In the genomic region with DNA sequence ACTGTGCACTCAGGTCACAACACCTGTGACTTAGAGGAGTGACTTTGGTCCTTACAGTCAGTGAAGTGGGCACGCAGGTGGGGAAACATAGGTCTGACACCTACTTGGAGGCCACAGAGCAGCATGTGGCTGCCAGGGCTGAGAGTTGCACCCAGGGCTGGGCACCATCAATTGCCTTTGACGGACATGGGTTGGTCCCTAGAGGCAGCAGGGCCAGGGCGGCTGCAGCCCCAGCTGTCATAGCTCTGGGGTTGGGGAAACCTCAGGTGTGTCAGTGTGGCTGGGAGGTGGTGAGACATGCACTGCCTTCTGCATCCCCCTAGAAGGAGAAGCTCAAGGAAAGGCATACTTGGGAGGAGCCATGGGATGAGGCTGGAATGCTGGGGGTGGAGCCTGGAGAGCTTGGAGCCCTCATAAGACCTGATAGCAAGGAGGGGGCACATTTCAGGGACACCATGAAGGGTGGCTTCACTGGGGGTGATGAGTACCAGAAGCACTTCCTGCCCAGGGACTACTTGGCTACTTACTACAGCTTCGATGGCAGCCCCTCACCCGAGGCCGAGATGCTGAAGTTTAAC, we compare ENCODE assay signal across 13 cellular contexts. TPM values are rescaled to one million over a fixed set of nuclear protein-coding genes. Genes with fewer than 3 reads are reported as not detected.
A peak's percentile ranks its signal among the peaks of the same experiment; 100 is the strongest.
DNase-seq lines count a peak whose midpoint lies in the region; ATAC-seq and TF ChIP-seq lines count a peak whose summit lies in the region.
"Had no signal": no experiment of that assay in that cellular context is flagged by ENCODE, and none has a peak within 500 bp of the region (broad histone marks: within the 10 kb centered on the region; RNA-seq: fewer than 3 reads in every experiment).

A gene (plus strand): TSS at position 440 of the 578 bp plus-strand sequence. CDS start 16 bp downstream, at position 456.

- no peaks in the 10 kb centered on the region for H3K36me3 Mint-ChIP-seq in brain
- no peaks in the 10 kb centered on the region for H3K36me3 Mint-ChIP-seq in activated T-helper 1 cell treated with anti-CD3 and anti-CD28 coated beads, Interleukin-12 subunit alpha, Interleukin-12 subunit beta, Interleukin-2, Interleukin-4 antibody, amounts not matched to agents 30 ng/mL and 10 ng/mL and 1 ng/mL, durations not matched to agents 14 hours and 24 hours and 36 hours (ENCODE audit: low read depth)
- H3K36me3 Mint-ChIP-seq: activated naive CD4-positive, alpha-beta T cell treated with anti-CD3 and anti-CD28 coated beads, Interleukin-2, amount 10 ng/mL, durations not matched to agents 7 days and 5 days had no signal

- no peaks in the 10 kb centered on the region for H4K20me1 ChIP-seq in osteoblast (ENCODE audit: insufficient read depth, low read length)

- H3K9me3 Mint-ChIP-seq in brain: peaks cover 0 to 9% (median 6%) of the 10 kb centered on the region in 5 experiments
- no peaks in the 10 kb centered on the region for H3K9me3 Mint-ChIP-seq in activated T-helper 1 cell treated with anti-CD3 and anti-CD28 coated beads, Interleukin-12 subunit alpha, Interleukin-12 subunit beta, Interleukin-2, Interleukin-4 antibody, amounts not matched to agents 30 ng/mL and 10 ng/mL and 1 ng/mL, durations not matched to agents 14 hours and 24 hours and 36 hours
- H3K9me3 Mint-ChIP-seq: activated naive CD4-positive, alpha-beta T cell treated with anti-CD3 and anti-CD28 coated beads, Interleukin-2, amount 10 ng/mL, durations not matched to agents 7 days and 5 days had no signal

- peak within 1 kb of the TSS; percentile 73 for H2AFZ ChIP-seq in osteoblast (ENCODE audit: low read length)

- no peaks in the 10 kb centered on the region for H3K36me3 ChIP-seq in osteoblast (ENCODE audit: insufficient read depth, low read length)

- peaks cover 30% of the 10 kb centered on the region for H3K4me1 Mint-ChIP-seq in brain
- no peaks in the 10 kb centered on the region for H3K4me1 Mint-ChIP-seq in activated T-helper 1 cell treated with anti-CD3 and anti-CD28 coated beads, Interleukin-12 subunit alpha, Interleukin-12 subunit beta, Interleukin-2, Interleukin-4 antibody, amounts not matched to agents 30 ng/mL and 10 ng/mL and 1 ng/mL, durations not matched to agents 14 hours and 24 hours and 36 hours (ENCODE audit: low read depth)
- H3K4me1 Mint-ChIP-seq: activated naive CD4-positive, alpha-beta T cell treated with anti-CD3 and anti-CD28 coated beads, Interleukin-2, amount 10 ng/mL, durations not matched to agents 7 days and 5 days had no signal

- H3K4me2 ChIP-seq in osteoblast (ENCODE audit: insufficient read depth, low read length): peak within 1 kb of the TSS; percentile 55

- no peaks in the 10 kb centered on the region for H3K27me3 ChIP-seq in osteoblast (ENCODE audit: insufficient read depth, low read length)

- H3K27me3 Mint-ChIP-seq in brain: peaks cover 14% of the 10 kb centered on the region
- H3K27me3 Mint-ChIP-seq in activated T-helper 1 cell treated with anti-CD3 and anti-CD28 coated beads, Interleukin-12 subunit alpha, Interleukin-12 subunit beta, Interleukin-2, Interleukin-4 antibody, amounts not matched to agents 30 ng/mL and 10 ng/mL and 1 ng/mL, durations not matched to agents 14 hours and 24 hours and 36 hours (ENCODE audit: insufficient read depth): no peaks in the 10 kb centered on the region

- peak within 1 kb of the TSS; percentile 52 for H3K27ac ChIP-seq in osteoblast (ENCODE audit: low read depth, low read length)
- H3K27ac ChIP-seq: SK-N-MC had no signal

- H3K27ac Mint-ChIP-seq in brain: peak within 1 kb of the TSS in 3 of 5 experiments; percentile 10 to 87 (median 63)
- no peak within 1 kb of the TSS for H3K27ac Mint-ChIP-seq in activated T-helper 1 cell treated with anti-CD3 and anti-CD28 coated beads, Interleukin-12 subunit alpha, Interleukin-12 subunit beta, Interleukin-2, Interleukin-4 antibody, amounts not matched to agents 30 ng/mL and 10 ng/mL and 1 ng/mL, durations not matched to agents 14 hours and 24 hours and 36 hours
- H3K27ac Mint-ChIP-seq: activated naive CD4-positive, alpha-beta T cell treated with anti-CD3 and anti-CD28 coated beads, Interleukin-2, amount 10 ng/mL, durations not matched to agents 7 days and 5 days had no signal

- TF ChIP-seq CTCF in brain (conservative IDR thresholded peaks at IDR 0.05) (no peak), osteoblast (IDR thresholded peaks at IDR 0.05; ENCODE audit: extremely low read depth, low read depth, low read length) (no peak)

- intact Hi-C loops in left cardiac atrium (cut with DNase I): no loop called here
- intact Hi-C loops in activated T-helper 1 cell treated with anti-CD3 and anti-CD28 coated beads, Interleukin-12 subunit alpha, Interleukin-12 subunit beta, Interleukin-2, Interleukin-4 antibody, amounts not matched to agents 30 ng/mL and 10 ng/mL and 1 ng/mL, durations not matched to agents 14 hours and 24 hours and 36 hours (cut with micrococcal nuclease): no loop called here

- H3K9me3 ChIP-seq in osteoblast (ENCODE audit: low read depth, low read length): no peaks in the 10 kb centered on the region
- H3K9me3 ChIP-seq: Caco-2 had no signal

- ATAC-seq in left cardiac atrium (peak; percentile 24 to 48), SK-N-SH treated with all-trans-retinoic acid at 6 μM for 48 hours (no peak)

- H3K4me1 ChIP-seq in osteoblast (ENCODE audit: insufficient read depth, low read length): peaks cover 17% of the 10 kb centered on the region

- peak; percentile 57 for DNase-seq in left cardiac atrium
- no peak for DNase-seq in osteoblast (ENCODE audit: insufficient read length, low spot score, missing footprints)
- no peak for DNase-seq in ureter (ENCODE audit: low spot score)
- no peak for DNase-seq in SKM-1 treated with dmso at 0.1 percent for 144 hours (lab: John Stamatoyannopoulos, UW; ENCODE audit: unreplicated experiment)
- DNase-seq in NCI-H1417 (lab: John Stamatoyannopoulos, UW): no peak
- no peak for DNase-seq in activated T-helper 1 cell treated with anti-CD3 and anti-CD28 coated beads, Interleukin-12 subunit alpha, Interleukin-12 subunit beta, Interleukin-2, Interleukin-4 antibody, amounts not matched to agents 30 ng/mL and 10 ng/mL and 1 ng/mL, durations not matched to agents 14 hours and 24 hours and 36 hours (ENCODE audit: low spot score)
- DNase-seq: activated CD4-positive, alpha-beta T cell treated with anti-CD3 and anti-CD28 coated beads for 1 hour; activated naive CD4-positive, alpha-beta T cell treated with anti-CD3 and anti-CD28 coated beads, Interleukin-2, amount 10 ng/mL, durations not matched to agents 7 days and 5 days; Caco-2; effector CD4-positive, alpha-beta T cell had no signal

- H3K79me2 ChIP-seq in osteoblast (ENCODE audit: insufficient read depth, low read length): no peaks in the 10 kb centered on the region

- peak within 1 kb of the TSS in 2 of 5 experiments; percentile 15 to 55 for H3K4me3 Mint-ChIP-seq in brain
- H3K4me3 Mint-ChIP-seq in activated T-helper 1 cell treated with anti-CD3 and anti-CD28 coated beads, Interleukin-12 subunit alpha, Interleukin-12 subunit beta, Interleukin-2, Interleukin-4 antibody, amounts not matched to agents 30 ng/mL and 10 ng/mL and 1 ng/mL, durations not matched to agents 14 hours and 24 hours and 36 hours: no peak within 1 kb of the TSS
- H3K4me3 Mint-ChIP-seq: activated naive CD4-positive, alpha-beta T cell treated with anti-CD3 and anti-CD28 coated beads, Interleukin-2, amount 10 ng/mL, durations not matched to agents 7 days and 5 days had no signal

- no peak within 1 kb of the TSS for H3K4me3 ChIP-seq in osteoblast (ENCODE audit: insufficient read depth, low read length)
- H3K4me3 ChIP-seq: SK-N-MC had no signal

TF ChIP-seq in SK-N-SH treated with all-trans-retinoic acid at 6 μM for 48 hours, 23 proteins besides CTCF, POLR2A, EP300 and RAD21:
- TF ChIP-seq ZNF565 (CRISPR knock-in tag; conservative IDR thresholded peaks at IDR 0.05; ENCODE audit: low read depth): no peak
- TF ChIP-seq, protein P1, sequence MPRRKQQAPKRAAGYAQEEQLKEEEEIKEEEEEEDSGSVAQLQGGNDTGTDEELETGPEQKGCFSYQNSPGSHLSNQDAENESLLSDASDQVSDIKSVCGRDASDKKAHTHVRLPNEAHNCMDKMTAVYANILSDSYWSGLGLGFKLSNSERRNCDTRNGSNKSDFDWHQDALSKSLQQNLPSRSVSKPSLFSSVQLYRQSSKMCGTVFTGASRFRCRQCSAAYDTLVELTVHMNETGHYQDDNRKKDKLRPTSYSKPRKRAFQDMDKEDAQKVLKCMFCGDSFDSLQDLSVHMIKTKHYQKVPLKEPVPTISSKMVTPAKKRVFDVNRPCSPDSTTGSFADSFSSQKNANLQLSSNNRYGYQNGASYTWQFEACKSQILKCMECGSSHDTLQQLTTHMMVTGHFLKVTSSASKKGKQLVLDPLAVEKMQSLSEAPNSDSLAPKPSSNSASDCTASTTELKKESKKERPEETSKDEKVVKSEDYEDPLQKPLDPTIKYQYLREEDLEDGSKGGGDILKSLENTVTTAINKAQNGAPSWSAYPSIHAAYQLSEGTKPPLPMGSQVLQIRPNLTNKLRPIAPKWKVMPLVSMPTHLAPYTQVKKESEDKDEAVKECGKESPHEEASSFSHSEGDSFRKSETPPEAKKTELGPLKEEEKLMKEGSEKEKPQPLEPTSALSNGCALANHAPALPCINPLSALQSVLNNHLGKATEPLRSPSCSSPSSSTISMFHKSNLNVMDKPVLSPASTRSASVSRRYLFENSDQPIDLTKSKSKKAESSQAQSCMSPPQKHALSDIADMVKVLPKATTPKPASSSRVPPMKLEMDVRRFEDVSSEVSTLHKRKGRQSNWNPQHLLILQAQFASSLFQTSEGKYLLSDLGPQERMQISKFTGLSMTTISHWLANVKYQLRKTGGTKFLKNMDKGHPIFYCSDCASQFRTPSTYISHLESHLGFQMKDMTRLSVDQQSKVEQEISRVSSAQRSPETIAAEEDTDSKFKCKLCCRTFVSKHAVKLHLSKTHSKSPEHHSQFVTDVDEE (CRISPR knock-in tag; IDR thresholded peaks at IDR 0.05): no peak
- TF ChIP-seq GLIS3 (CRISPR knock-in tag; IDR thresholded peaks at IDR 0.05): no peak

RNA-seq across cellular contexts. Expression of the gene that starts here (rescaled TPM):
- 1.2 TPM for polyA plus RNA-seq in brain (ENCODE audit: insufficient read depth, low read depth, low replicate concordance)
- total RNA-seq in left cardiac atrium (10 to 100 TPM; 47.7 to 94.5 TPM), osteoblast (0.72 and 1.5 TPM in 2 replicates), ureter (31.4 TPM)
- total RNA-seq in activated T-helper 1 cell treated with anti-CD3 and anti-CD28 coated beads, Interleukin-12 subunit alpha, Interleukin-12 subunit beta, Interleukin-2, Interleukin-4 antibody, amounts not matched to agents 30 ng/mL and 10 ng/mL and 1 ng/mL, durations not matched to agents 14 hours and 24 hours and 36 hours: 0.23 TPM in 1 of 2 replicates, not detected in the other

Comparison
In these comparisons a context has a peak if more than half of its experiments do, and no peak if none do; other contexts are left out.
1. RNA of the gene that starts here (total RNA-seq): 47.7 to 94.5 TPM in left cardiac atrium and 31.4 TPM in ureter (single experiment); 0.72 to 1.5 TPM in osteoblast and 0.23 TPM in activated T-helper 1 cell treated with anti-CD3 and anti-CD28 coated beads, Interleukin-12 subunit alpha, Interleukin-12 subunit beta, Interleukin-2, Interleukin-4 antibody, amounts not matched to agents 30 ng/mL and 10 ng/mL and 1 ng/mL, durations not matched to agents 14 hours and 24 hours and 36 hours; every median in the first group is over 10 times any median in the second.